1 cellular context compared by ENCODE assay signal in the genomic region with DNA sequence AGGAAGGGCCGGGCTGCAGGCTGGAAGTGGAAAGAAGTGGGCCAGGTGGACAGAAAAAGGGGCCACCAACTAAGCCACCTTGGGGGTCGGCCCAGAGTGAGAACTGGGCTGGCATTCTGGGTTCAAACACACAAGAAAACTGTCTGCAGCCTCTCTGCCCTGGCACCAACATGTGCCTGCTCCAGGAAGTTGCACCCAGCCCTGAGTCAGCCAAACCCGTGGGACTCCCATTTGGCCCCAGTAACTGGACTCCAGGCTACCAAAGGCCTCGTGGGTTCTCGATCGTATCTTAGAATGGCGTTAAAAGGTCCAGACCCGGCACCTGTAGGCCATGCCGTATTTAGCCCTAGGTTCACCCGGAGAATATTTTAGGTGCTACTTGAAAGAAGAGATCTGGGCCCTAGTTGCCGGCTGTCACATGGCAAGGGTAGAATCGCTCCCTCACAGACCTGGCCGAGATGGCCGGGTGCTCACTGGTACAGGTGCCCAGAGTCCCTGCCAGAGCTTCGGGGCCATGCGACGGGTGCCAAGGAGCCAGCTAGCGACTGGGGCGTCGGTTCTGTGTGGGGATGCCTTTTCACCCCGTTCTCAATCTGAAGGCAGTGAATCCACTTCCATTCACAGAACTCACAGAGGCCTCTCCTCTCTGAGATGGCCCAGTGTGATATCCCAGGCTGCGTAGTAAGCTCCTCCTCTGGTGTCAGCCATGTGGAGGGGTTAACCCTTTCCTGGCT.
A peak's percentile ranks its signal among the peaks of the same experiment; 100 is the strongest.
TF ChIP-seq lines count a peak whose summit lies in the region.

No MANE protein-coding gene starts in this region.

TF ChIP-seq in HepG2, 621 proteins besides CTCF, POLR2A, EP300 and RAD21 (continued from another document and continues in another):
- TF ChIP-seq, protein P1, sequence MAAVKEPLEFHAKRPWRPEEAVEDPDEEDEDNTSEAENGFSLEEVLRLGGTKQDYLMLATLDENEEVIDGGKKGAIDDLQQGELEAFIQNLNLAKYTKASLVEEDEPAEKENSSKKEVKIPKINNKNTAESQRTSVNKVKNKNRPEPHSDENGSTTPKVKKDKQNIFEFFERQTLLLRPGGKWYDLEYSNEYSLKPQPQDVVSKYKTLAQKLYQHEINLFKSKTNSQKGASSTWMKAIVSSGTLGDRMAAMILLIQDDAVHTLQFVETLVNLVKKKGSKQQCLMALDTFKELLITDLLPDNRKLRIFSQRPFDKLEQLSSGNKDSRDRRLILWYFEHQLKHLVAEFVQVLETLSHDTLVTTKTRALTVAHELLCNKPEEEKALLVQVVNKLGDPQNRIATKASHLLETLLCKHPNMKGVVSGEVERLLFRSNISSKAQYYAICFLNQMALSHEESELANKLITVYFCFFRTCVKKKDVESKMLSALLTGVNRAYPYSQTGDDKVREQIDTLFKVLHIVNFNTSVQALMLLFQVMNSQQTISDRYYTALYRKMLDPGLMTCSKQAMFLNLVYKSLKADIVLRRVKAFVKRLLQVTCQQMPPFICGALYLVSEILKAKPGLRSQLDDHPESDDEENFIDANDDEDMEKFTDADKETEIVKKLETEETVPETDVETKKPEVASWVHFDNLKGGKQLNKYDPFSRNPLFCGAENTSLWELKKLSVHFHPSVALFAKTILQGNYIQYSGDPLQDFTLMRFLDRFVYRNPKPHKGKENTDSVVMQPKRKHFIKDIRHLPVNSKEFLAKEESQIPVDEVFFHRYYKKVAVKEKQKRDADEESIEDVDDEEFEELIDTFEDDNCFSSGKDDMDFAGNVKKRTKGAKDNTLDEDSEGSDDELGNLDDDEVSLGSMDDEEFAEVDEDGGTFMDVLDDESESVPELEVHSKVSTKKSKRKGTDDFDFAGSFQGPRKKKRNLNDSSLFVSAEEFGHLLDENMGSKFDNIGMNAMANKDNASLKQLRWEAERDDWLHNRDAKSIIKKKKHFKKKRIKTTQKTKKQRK (IDR thresholded peaks at IDR 0.05; ENCODE audit: low read length) = no peak
- no peak for TF ChIP-seq ZNF513 (CRISPR knock-in tag; conservative IDR thresholded peaks at IDR 0.05)
- no peak for TF ChIP-seq BCLAF1 (IDR thresholded peaks at IDR 0.05)
- no peak for TF ChIP-seq HDAC1 (CRISPR knock-in tag; IDR thresholded peaks at IDR 0.05)
- no peak for TF ChIP-seq PCBP1 (IDR thresholded peaks at IDR 0.05; ENCODE audit: borderline replicate concordance, low read depth, low read length)
- TF ChIP-seq ZNF816 (CRISPR knock-in tag; IDR thresholded peaks at IDR 0.05; ENCODE audit: borderline replicate concordance) = no peak
- TF ChIP-seq NFKB2 (CRISPR knock-in tag; IDR thresholded peaks at IDR 0.05; ENCODE audit: borderline replicate concordance) = 0 out of 2 replicates have a peak, but pooled peaks have one; percentile 48
- no peak for TF ChIP-seq RFX5 (IDR thresholded peaks at IDR 0.05; ENCODE audit: low read depth, low read length)
- TF ChIP-seq, protein P2, sequence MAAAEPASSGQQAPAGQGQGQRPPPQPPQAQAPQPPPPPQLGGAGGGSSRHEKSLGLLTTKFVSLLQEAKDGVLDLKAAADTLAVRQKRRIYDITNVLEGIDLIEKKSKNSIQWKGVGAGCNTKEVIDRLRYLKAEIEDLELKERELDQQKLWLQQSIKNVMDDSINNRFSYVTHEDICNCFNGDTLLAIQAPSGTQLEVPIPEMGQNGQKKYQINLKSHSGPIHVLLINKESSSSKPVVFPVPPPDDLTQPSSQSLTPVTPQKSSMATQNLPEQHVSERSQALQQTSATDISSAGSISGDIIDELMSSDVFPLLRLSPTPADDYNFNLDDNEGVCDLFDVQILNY (CRISPR knock-in tag; conservative IDR thresholded peaks at IDR 0.05) = no peak
- peak; percentile 60; the same call in 1 of the 2 replicates for TF ChIP-seq CAMTA2 (CRISPR knock-in tag; IDR thresholded peaks at IDR 0.05; ENCODE audit: borderline replicate concordance)
- TF ChIP-seq ZEB1 (IDR thresholded peaks at IDR 0.05; ENCODE audit: insufficient replicate concordance, low read depth) = no peak
- 0 out of 2 replicates have a peak, but pooled peaks have one; percentile 14 for TF ChIP-seq ZNF501 (CRISPR knock-in tag; IDR thresholded peaks at IDR 0.05)
- TF ChIP-seq ZNF687 (CRISPR knock-in tag; IDR thresholded peaks at IDR 0.05) = peak; percentile 67
- TF ChIP-seq NCOA5 (CRISPR knock-in tag; IDR thresholded peaks at IDR 0.05) = no peak
- TF ChIP-seq, protein P3, sequence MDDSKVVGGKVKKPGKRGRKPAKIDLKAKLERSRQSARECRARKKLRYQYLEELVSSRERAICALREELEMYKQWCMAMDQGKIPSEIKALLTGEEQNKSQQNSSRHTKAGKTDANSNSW (CRISPR knock-in tag; IDR thresholded peaks at IDR 0.05; ENCODE audit: borderline replicate concordance) = no peak
- no peak for TF ChIP-seq NAIF1 (CRISPR knock-in tag; IDR thresholded peaks at IDR 0.05; ENCODE audit: borderline replicate concordance)
- TF ChIP-seq, protein P4, sequence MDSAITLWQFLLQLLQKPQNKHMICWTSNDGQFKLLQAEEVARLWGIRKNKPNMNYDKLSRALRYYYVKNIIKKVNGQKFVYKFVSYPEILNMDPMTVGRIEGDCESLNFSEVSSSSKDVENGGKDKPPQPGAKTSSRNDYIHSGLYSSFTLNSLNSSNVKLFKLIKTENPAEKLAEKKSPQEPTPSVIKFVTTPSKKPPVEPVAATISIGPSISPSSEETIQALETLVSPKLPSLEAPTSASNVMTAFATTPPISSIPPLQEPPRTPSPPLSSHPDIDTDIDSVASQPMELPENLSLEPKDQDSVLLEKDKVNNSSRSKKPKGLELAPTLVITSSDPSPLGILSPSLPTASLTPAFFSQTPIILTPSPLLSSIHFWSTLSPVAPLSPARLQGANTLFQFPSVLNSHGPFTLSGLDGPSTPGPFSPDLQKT (CRISPR knock-in tag; IDR thresholded peaks at IDR 0.05; ENCODE audit: borderline replicate concordance) = no peak
- no peak for TF ChIP-seq ZNF335 (CRISPR knock-in tag; IDR thresholded peaks at IDR 0.05)
- no peak for TF ChIP-seq ZNF570 (CRISPR knock-in tag; IDR thresholded peaks at IDR 0.05; ENCODE audit: borderline replicate concordance)
- no peak for TF ChIP-seq SMARCC2 (IDR thresholded peaks at IDR 0.05)
- TF ChIP-seq SMAD1 (CRISPR knock-in tag; IDR thresholded peaks at IDR 0.05; ENCODE audit: borderline replicate concordance, low read depth) = no peak
- no peak for TF ChIP-seq ZNF577 (CRISPR knock-in tag; IDR thresholded peaks at IDR 0.05; ENCODE audit: borderline replicate concordance, low read depth)
- TF ChIP-seq ZNF737 (CRISPR knock-in tag; IDR thresholded peaks at IDR 0.05; ENCODE audit: borderline replicate concordance) = peak; percentile 15; the same call in 1 of the 2 replicates
- no peak for TF ChIP-seq RBM39 (IDR thresholded peaks at IDR 0.05; ENCODE audit: low read depth, low read length, poor library complexity, severe bottlenecking)
- peak; percentile 45; the same call in 1 of the 2 replicates for TF ChIP-seq ZNF230 (CRISPR knock-in tag; IDR thresholded peaks at IDR 0.05)
- TF ChIP-seq, protein P5, sequence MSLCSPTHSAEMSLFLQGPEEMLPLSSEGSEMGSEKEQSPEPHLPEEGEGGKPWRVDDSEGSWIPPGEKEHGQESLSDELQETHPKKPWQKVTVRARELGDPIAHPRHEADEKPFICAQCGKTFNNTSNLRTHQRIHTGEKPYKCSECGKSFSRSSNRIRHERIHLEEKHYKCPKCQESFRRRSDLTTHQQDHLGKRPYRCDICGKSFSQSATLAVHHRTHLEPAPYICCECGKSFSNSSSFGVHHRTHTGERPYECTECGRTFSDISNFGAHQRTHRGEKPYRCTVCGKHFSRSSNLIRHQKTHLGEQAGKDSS (CRISPR knock-in tag; IDR thresholded peaks at IDR 0.05; ENCODE audit: borderline replicate concordance, low read depth) = no peak
- no peak for TF ChIP-seq ZFP36L1 (CRISPR knock-in tag; IDR thresholded peaks at IDR 0.05)
- TF ChIP-seq PRPF4 (IDR thresholded peaks at IDR 0.05; ENCODE audit: low read depth, low read length, poor library complexity, severe bottlenecking) = no peak
- no peak for TF ChIP-seq SKIL (CRISPR knock-in tag; IDR thresholded peaks at IDR 0.05; ENCODE audit: borderline replicate concordance)
- no peak for TF ChIP-seq ZNF713 (CRISPR knock-in tag; IDR thresholded peaks at IDR 0.05)
- no peak for TF ChIP-seq FOXM1 (CRISPR knock-in tag; IDR thresholded peaks at IDR 0.05)
- TF ChIP-seq, protein P6, sequence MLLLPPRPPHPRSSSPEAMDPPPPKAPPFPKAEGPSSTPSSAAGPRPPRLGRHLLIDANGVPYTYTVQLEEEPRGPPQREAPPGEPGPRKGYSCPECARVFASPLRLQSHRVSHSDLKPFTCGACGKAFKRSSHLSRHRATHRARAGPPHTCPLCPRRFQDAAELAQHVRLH (CRISPR knock-in tag; IDR thresholded peaks at IDR 0.05; ENCODE audit: borderline replicate concordance, low read depth) = no peak
